8 cellular contexts compared by ENCODE assay signal in the genomic region with DNA sequence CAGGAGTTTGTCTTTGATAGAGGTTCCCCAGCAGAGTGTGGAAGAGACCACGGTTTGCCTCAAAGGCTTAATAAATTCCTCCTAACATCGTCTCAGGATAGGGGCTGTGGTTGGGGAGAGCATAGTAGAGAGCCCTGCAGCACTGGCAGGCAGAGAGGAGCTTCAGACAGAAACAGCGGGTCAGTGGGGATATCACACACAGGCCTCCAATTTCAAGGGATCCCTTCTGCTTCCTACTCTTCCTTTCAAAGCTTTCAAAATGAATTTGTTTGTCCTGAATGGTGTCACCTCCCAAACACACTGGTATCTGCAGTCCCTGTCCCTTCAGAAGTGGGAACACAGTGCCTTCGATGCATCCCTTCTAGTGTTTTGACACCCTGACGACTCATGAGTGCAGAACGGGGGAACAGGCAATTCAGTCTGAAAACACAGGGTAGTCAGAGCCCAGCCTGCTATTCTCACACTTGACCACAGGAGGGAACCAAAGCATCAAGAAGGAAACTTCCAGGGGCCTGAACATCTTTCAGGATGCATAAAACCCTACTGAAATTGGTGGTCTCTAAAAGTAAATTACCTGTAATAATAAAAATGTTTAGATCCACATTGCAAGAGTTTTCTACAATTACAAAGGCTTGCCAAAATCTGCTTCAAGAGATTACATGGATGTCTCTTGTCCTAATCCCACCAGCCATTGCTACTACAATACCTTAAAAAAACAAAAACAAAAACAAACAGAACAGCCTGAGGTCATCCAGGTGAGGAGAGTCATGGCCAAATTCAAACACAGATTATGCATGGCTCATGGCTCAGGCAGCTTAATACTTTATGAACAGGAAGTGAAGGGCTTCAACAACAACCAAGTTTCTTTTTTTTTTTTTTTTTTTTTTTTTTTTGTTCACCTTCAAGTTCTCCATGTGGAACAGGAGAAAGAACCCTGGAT. TPM values are rescaled to one million over a fixed set of nuclear protein-coding genes. Genes with fewer than 3 reads are reported as not detected.
DNase-seq lines count a peak whose midpoint lies in the region; ATAC-seq and TF ChIP-seq lines count a peak whose summit lies in the region.

No MANE protein-coding gene starts in this region.

- no peaks in the 10 kb centered on the region for H3K27me3 Mint-ChIP-seq in activated T-cell treated with anti-CD3 and anti-CD28 coated beads, Interleukin-2, amount 50 U/mL, for 24 hours
- no peaks in the 10 kb centered on the region for H3K27me3 Mint-ChIP-seq in natural killer cell treated with Interleukin-12 subunit alpha and Interleukin-12 subunit beta and Interleukin-15 and Interleukin-18, amount 100 ng/mL, for 72 hours

- H3K4me3 ChIP-seq in OCI-LY3 (ENCODE audit: low read length) (0 out of 2 replicates have a peak overlapping the region, but pooled peaks have one; percentile 2), esophagus muscularis mucosa (no peak overlapping the region)

- H4K20me1 ChIP-seq in OCI-LY3 (ENCODE audit: insufficient read depth, low read length) = no peaks in the 10 kb centered on the region

- H3K27ac ChIP-seq in OCI-LY3 (ENCODE audit: low read length) (no peak overlapping the region), esophagus muscularis mucosa (replicated peaks in 1 of 4) (no peak overlapping the region)

- H3K9ac ChIP-seq in OCI-LY3 (ENCODE audit: low read length) = peak overlapping the region; percentile 15; the same call in 1 of the 2 replicates

- H3K27me3 ChIP-seq in OCI-LY3 (ENCODE audit: low read depth, low read length) = no peaks in the 10 kb centered on the region
- no peaks in the 10 kb centered on the region for H3K27me3 ChIP-seq in esophagus muscularis mucosa

- no peaks in the 10 kb centered on the region for H3K36me3 Mint-ChIP-seq in activated T-cell treated with anti-CD3 and anti-CD28 coated beads, Interleukin-2, amount 50 U/mL, for 24 hours (ENCODE audit: low read depth)
- no peaks in the 10 kb centered on the region for H3K36me3 Mint-ChIP-seq in natural killer cell treated with Interleukin-12 subunit alpha and Interleukin-12 subunit beta and Interleukin-15 and Interleukin-18, amount 100 ng/mL, for 72 hours

- H2AFZ ChIP-seq in OCI-LY3 (ENCODE audit: low read depth, low read length) = peak overlapping the region; percentile 88

- H3K4me1 ChIP-seq in OCI-LY3 (ENCODE audit: low read length) = peaks cover 52% of the 10 kb centered on the region
- H3K4me1 ChIP-seq in esophagus muscularis mucosa = peaks cover 12 to 42% (median 27%) of the 10 kb centered on the region in 4 donors

- H3K36me3 ChIP-seq in OCI-LY3 (replicated peaks; ENCODE audit: low read depth, low read length) = no peaks in the 10 kb centered on the region
- H3K36me3 ChIP-seq in esophagus muscularis mucosa = no peaks in the 10 kb centered on the region

- no peaks in the 10 kb centered on the region for H3K79me2 ChIP-seq in OCI-LY3 (ENCODE audit: low read length)

- H3K9me3 ChIP-seq in OCI-LY3 (ENCODE audit: insufficient read depth, low read length) = no peaks in the 10 kb centered on the region
- no peaks in the 10 kb centered on the region for H3K9me3 ChIP-seq in esophagus muscularis mucosa

- peak; percentile 59 for ATAC-seq in GM18858 (IDR thresholded peaks at IDR 0.05; ENCODE audit: unreplicated experiment)
- peak; percentile 65 to 79 for ATAC-seq in natural killer cell treated with Interleukin-12 subunit alpha and Interleukin-12 subunit beta and Interleukin-15 and Interleukin-18, amount 100 ng/mL, for 72 hours

- peak; percentile 96 for TF ChIP-seq CTCF in AG09319 (IDR thresholded peaks at IDR 0.05; ENCODE audit: low read depth, low read length)
- TF ChIP-seq CTCF in OCI-LY3 (IDR thresholded peaks at IDR 0.05; ENCODE audit: low read depth, low read length) = peak; percentile 100
- peak; percentile 93 to 98 (median 97) for TF ChIP-seq CTCF in esophagus muscularis mucosa (IDR thresholded peaks at IDR 0.05)

- no peak overlapping the region for H3K4me3 Mint-ChIP-seq in activated T-cell treated with anti-CD3 and anti-CD28 coated beads, Interleukin-2, amount 50 U/mL, for 24 hours
- H3K4me3 Mint-ChIP-seq in natural killer cell treated with Interleukin-12 subunit alpha and Interleukin-12 subunit beta and Interleukin-15 and Interleukin-18, amount 100 ng/mL, for 72 hours = peak overlapping the region; percentile 91

- no peaks in the 10 kb centered on the region for H3K9me3 Mint-ChIP-seq in activated T-cell treated with anti-CD3 and anti-CD28 coated beads, Interleukin-2, amount 50 U/mL, for 24 hours
- H3K9me3 Mint-ChIP-seq in natural killer cell treated with Interleukin-12 subunit alpha and Interleukin-12 subunit beta and Interleukin-15 and Interleukin-18, amount 100 ng/mL, for 72 hours = no peaks in the 10 kb centered on the region

- 34% methylated on average over 6 of the region's 6 CpGs for whole genome bisulfite sequencing in esophagus muscularis mucosa

- peak overlapping the region; percentile 47 for H3K4me2 ChIP-seq in OCI-LY3 (ENCODE audit: low read length)

- intact Hi-C loops in esophagus muscularis mucosa (cut with DNase I) = loop anchor here (5.0 to 10.0 kb wide), 4 partner anchors 43 to 410 kb away; a partner anchor contains a TSS

- TF ChIP-seq EP300 in esophagus muscularis mucosa (IDR thresholded peaks at IDR 0.05) = no peak

- H3K4me1 Mint-ChIP-seq in activated T-cell treated with anti-CD3 and anti-CD28 coated beads, Interleukin-2, amount 50 U/mL, for 24 hours (ENCODE audit: low read depth) = peaks cover 55% of the 10 kb centered on the region
- peaks cover 38 to 50% of the 10 kb centered on the region in 2 donors for H3K4me1 Mint-ChIP-seq in natural killer cell treated with Interleukin-12 subunit alpha and Interleukin-12 subunit beta and Interleukin-15 and Interleukin-18, amount 100 ng/mL, for 72 hours (ENCODE audit: low read depth in 2 of 2)

- DNase-seq in AG09319 (ENCODE audit: extremely low read depth, low read depth) (peak; percentile 28), HK-2 (ENCODE audit: unreplicated experiment) (peak; percentile 25), esophagus muscularis mucosa (ENCODE audit: extremely low spot score) (no peak), superior temporal gyrus (ENCODE audit: extremely low spot score) (peak; percentile 91)
- DNase-seq in activated T-cell treated with anti-CD3 and anti-CD28 coated beads, Interleukin-2, amount 50 U/mL, for 24 hours = peak; percentile 68
- peak; percentile 83 for DNase-seq in natural killer cell treated with Interleukin-12 subunit alpha and Interleukin-12 subunit beta and Interleukin-15 and Interleukin-18, amount 100 ng/mL, for 72 hours (ENCODE audit: low spot score)

- TF ChIP-seq POLR2A in esophagus muscularis mucosa (IDR thresholded peaks at IDR 0.05; ENCODE audit: low read depth) = no peak

- H3K27ac Mint-ChIP-seq in activated T-cell treated with anti-CD3 and anti-CD28 coated beads, Interleukin-2, amount 50 U/mL, for 24 hours = peak overlapping the region; percentile 75
- H3K27ac Mint-ChIP-seq in natural killer cell treated with Interleukin-12 subunit alpha and Interleukin-12 subunit beta and Interleukin-15 and Interleukin-18, amount 100 ng/mL, for 72 hours = peak overlapping the region; percentile 81 to 91

RNA-seq across cellular contexts. Expression of a gene that starts 49.8 kb away (rescaled TPM):
- total RNA-seq in esophagus muscularis mucosa = under 1 TPM in 2 of 4 donors, not detected in 2; 0.17 to 0.42 TPM
- under 1 TPM; 0.21 to 0.36 TPM for total RNA-seq in natural killer cell treated with Interleukin-12 subunit alpha and Interleukin-12 subunit beta and Interleukin-15 and Interleukin-18, amount 100 ng/mL, for 72 hours

RNA-seq across cellular contexts. Expression of a gene that starts 58.9 kb away (rescaled TPM):
- total RNA-seq in esophagus muscularis mucosa = 1 to 10 TPM in 3 of 4 donors, under 1 TPM in 1; 0.42 to 4.8 (median 1.5) TPM
- 1 to 10 TPM; 1.6 to 2.3 TPM for total RNA-seq in natural killer cell treated with Interleukin-12 subunit alpha and Interleukin-12 subunit beta and Interleukin-15 and Interleukin-18, amount 100 ng/mL, for 72 hours
